Comparison of ENCODE assay signal across 8 cellular contexts in the genomic region with DNA sequence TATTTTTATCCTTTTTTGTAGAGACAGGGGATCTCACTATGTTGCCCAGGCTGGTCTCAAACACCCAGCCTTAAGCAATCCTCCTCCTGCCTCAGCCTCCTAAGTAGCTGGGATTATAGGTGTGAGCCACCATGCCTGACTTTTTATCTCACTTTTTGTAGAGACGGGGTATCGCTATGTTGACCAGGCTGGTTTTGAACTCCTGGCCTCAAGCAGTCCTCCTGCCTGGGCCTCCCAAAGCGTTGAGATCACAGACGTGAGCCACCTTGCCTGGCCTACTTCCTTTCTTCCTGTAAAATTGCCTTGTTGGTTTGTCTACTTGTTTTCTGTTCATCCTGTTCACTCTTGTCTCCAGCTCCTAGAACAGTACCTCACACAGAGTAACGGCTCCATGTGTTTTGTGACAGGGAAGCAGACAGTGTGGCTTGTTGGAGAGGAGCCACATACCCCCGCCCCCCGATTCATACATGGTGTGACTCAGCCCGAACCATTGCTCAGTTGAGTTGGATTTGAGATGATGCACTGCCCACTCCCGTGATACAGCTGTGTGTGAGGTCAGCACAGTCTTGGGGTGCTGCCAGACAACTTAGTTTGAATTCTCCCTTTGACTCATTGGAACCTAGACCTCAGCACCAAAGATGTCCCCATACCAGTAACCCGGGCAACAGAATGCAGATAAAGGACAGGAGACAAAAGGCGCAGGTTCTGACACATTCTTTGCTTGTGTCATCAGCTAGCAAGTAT. TPM values are rescaled to one million over a fixed set of nuclear protein-coding genes. Genes with fewer than 3 reads are reported as not detected.
DNase-seq lines count a peak whose midpoint lies in the region; ATAC-seq and TF ChIP-seq lines count a peak whose summit lies in the region.

No MANE protein-coding gene starts in this region.

- no peaks in the 10 kb centered on the region for H4K20me1 ChIP-seq in GM23248 (ENCODE audit: insufficient read depth)

- no peak overlapping the region for H3K9ac ChIP-seq in GM23248

- DNase-seq in ELF-1 (ENCODE audit: low read depth, low spot score) (peak; percentile 77), GM23248 (peak; percentile 99), RPMI8226 (peak; percentile 29), iPS DF 19.7 (ENCODE audit: low read depth, low spot score) (peak; percentile 30), lower leg skin (ENCODE audit: low spot score in 2 of 2) (no peak), testis (no peak)

- TF ChIP-seq CTCF in lower leg skin (IDR thresholded peaks at IDR 0.05) (no peak), testis (IDR thresholded peaks at IDR 0.05) (no peak)

- H3K9me2 ChIP-seq in GM23248 (ENCODE audit: insufficient read depth) = no peaks in the 10 kb centered on the region

- H3K4me1 ChIP-seq in GM23248 (ENCODE audit: insufficient read depth) (peaks cover 6% of the 10 kb centered on the region), testis (no peaks in the 10 kb centered on the region)

- H3K27me3 ChIP-seq in GM23248 (replicated peaks; ENCODE audit: insufficient read depth) = peaks cover 18% of the 10 kb centered on the region; the same call in 1 of the 2 replicates
- H3K27me3 ChIP-seq in testis = no peaks in the 10 kb centered on the region

- in situ Hi-C loops in GM23248 (cut with MboI) = no loop called here

- peaks cover 5% of the 10 kb centered on the region; the same call in 1 of the 2 replicates for H3F3A ChIP-seq in GM23248 (ENCODE audit: insufficient read depth)

- H3K79me2 ChIP-seq in GM23248 (ENCODE audit: insufficient read depth) = no peaks in the 10 kb centered on the region

- no peak overlapping the region for H2AFZ ChIP-seq in GM23248

- WGBS in GM23248 (ENCODE audit: low coverage in 1 of 2, low lambda C conversion rate in 2 of 2, missing lambda C conversion rate in 2 of 2), 2 experiments = 17 to 23% methylated on average over 11 of the region's 11 CpGs
- WGBS in lower leg skin, 2 donors = 48 to 49% methylated on average over 11 of the region's 11 CpGs
- 71 to 75% methylated on average over 10 to 11 of the region's 11 CpGs for WGBS in testis, 2 donors

- peak overlapping the region; percentile 10 for H3K4me2 ChIP-seq in GM23248 (ENCODE audit: unreplicated experiment)

- intact Hi-C loops in lower leg skin (cut with DNase I; ENCODE audit: low total_unique reads) = no loop called here
- intact Hi-C loops in testis (cut with DNase I; ENCODE audit: low total_unique reads) = no loop called here

- H3K9me3 ChIP-seq in GM23248 (ENCODE audit: low read depth) = no peaks in the 10 kb centered on the region
- H3K9me3 ChIP-seq in testis = no peaks in the 10 kb centered on the region

- H3K4me3 ChIP-seq in GM23248 (no peak overlapping the region), lower leg skin (ENCODE audit: low read depth, poor library complexity, severe bottlenecking) (no peak overlapping the region), testis (no peak overlapping the region)

- ATAC-seq in GM18907 (IDR thresholded peaks at IDR 0.05; ENCODE audit: unreplicated experiment) = no peak
- ATAC-seq in GM18517 (IDR thresholded peaks at IDR 0.05; ENCODE audit: unreplicated experiment) = no peak

- TF ChIP-seq POLR2A in lower leg skin (IDR thresholded peaks at IDR 0.05) (no peak), testis (IDR thresholded peaks at IDR 0.05) (no peak)

- H3K27ac ChIP-seq in GM23248 (peak overlapping the region; percentile 62), testis (no peak overlapping the region)

- H3K36me3 ChIP-seq in GM23248 (ENCODE audit: low read depth) (no peaks in the 10 kb centered on the region), testis (ENCODE audit: low read depth, missing control alignments) (no peaks in the 10 kb centered on the region)

RNA-seq across cellular contexts. Expression of a gene that starts 34.2 kb away (rescaled TPM):
- not detected in 2 replicates for total RNA-seq in GM23248 (2014; rRNA removed; shearing (Covaris generic))
- not detected in 2 replicates for polyA plus RNA-seq in GM23248 (2016; fragmentation: Nextera tagmentation; extraction: Ambion mirVana)
- total RNA-seq in lower leg skin = not detected
- total RNA-seq in testis = not detected
- polyA plus RNA-seq in testis (ENCODE audit: insufficient read depth, low read depth, low replicate concordance) = not detected

RNA-seq across cellular contexts. Expression of a gene that starts 43.0 kb away (rescaled TPM):
- total RNA-seq in GM23248 (2014; rRNA removed; shearing (Covaris generic)) = not detected in 2 replicates
- polyA plus RNA-seq in GM23248 (2016; fragmentation: Nextera tagmentation; extraction: Ambion mirVana) = not detected in 2 replicates
- 1 to 10 TPM in 1 of 4 donors, under 1 TPM in 2, not detected in 1; 0.49 to 1.1 (median 0.55) TPM for total RNA-seq in lower leg skin
- total RNA-seq in testis = not detected
- polyA plus RNA-seq in testis (ENCODE audit: insufficient read depth, low read depth, low replicate concordance) = 0.20 TPM

RNA-seq across cellular contexts. Expression of a gene that starts 46.8 kb away (rescaled TPM):
- not detected in 2 replicates for total RNA-seq in GM23248 (2014; rRNA removed; shearing (Covaris generic))
- polyA plus RNA-seq in GM23248 (2016; fragmentation: Nextera tagmentation; extraction: Ambion mirVana) (not detected in 2 replicates), testis (ENCODE audit: insufficient read depth, low read depth, low replicate concordance) (not detected)
- total RNA-seq in lower leg skin (not detected), testis (under 1 TPM; 0.25 to 0.47 TPM)

RNA-seq across cellular contexts. Expression of a gene that starts 57.3 kb away (rescaled TPM):
- total RNA-seq in GM23248 (2014; rRNA removed; shearing (Covaris generic)) = not detected in 2 replicates
- polyA plus RNA-seq in GM23248 (2016; fragmentation: Nextera tagmentation; extraction: Ambion mirVana) (not detected in 2 replicates), testis (ENCODE audit: insufficient read depth, low read depth, low replicate concordance) (0.26 TPM)
- total RNA-seq in lower leg skin (not detected), testis (under 1 TPM; 0.31 to 0.81 TPM)

Comparison
In these comparisons a context has a peak if more than half of its experiments do, and no peak if none do; other contexts are left out.
1. DNase-seq: peak in ELF-1 (single experiment), GM23248 (single experiment), RPMI8226 (single experiment) and iPS DF 19.7 (single experiment); none in lower leg skin (0 of 2) and testis (single experiment).